ENCODE assay signal across 8 cellular contexts in genomic region chr19:18204394-18205179, GRCh38. TPM values are rescaled to one million over a fixed set of nuclear protein-coding genes. Genes with fewer than 3 reads are reported as not detected.
DNase-seq lines count a peak whose midpoint lies in the region; ATAC-seq and TF ChIP-seq lines count a peak whose summit lies in the region.

No MANE protein-coding gene starts in this region.

- H2BK120ac ChIP-seq in neuronal stem cell (ENCODE audit: low read depth, low read length): no peak overlapping the region

- H3K9me2 ChIP-seq in GM23248 (ENCODE audit: insufficient read depth): no peaks in the 10 kb centered on the region
- no peaks in the 10 kb centered on the region for H3K9me2 ChIP-seq in MM.1S (replicated peaks; ENCODE audit: insufficient read depth, low read length)

- H2BK15ac ChIP-seq in neuronal stem cell (ENCODE audit: low read length): peak overlapping the region; percentile 58

- peak overlapping the region; percentile 77 for H3K4me3 Mint-ChIP-seq in activated CD8-positive, alpha-beta T cell treated with anti-CD3 and anti-CD28 coated beads for 36 hours

- no peaks in the 10 kb centered on the region for H3K79me2 ChIP-seq in GM23248 (ENCODE audit: insufficient read depth)
- H3K79me2 ChIP-seq in MM.1S (ENCODE audit: low read length): peaks cover 16% of the 10 kb centered on the region

- H3K79me1 ChIP-seq in neuronal stem cell (ENCODE audit: low read depth, low read length): peaks cover 5% of the 10 kb centered on the region

- H3K27ac Mint-ChIP-seq in activated CD8-positive, alpha-beta T cell treated with anti-CD3 and anti-CD28 coated beads for 36 hours: peak overlapping the region; percentile 89

- H3K4me3 ChIP-seq in GM12865 (ENCODE audit: low read depth, low read length): peak overlapping the region; percentile 85
- peak overlapping the region; percentile 79 for H3K4me3 ChIP-seq in GM23248
- H3K4me3 ChIP-seq in MM.1S (ENCODE audit: low read length): peak overlapping the region; percentile 81
- H3K4me3 ChIP-seq in fibroblast of mammary gland (ENCODE audit: control insufficient read depth, low read depth, low read length): peak overlapping the region; percentile 69
- H3K4me3 ChIP-seq in neuronal stem cell (ENCODE audit: low read length in 2 of 2): peak overlapping the region; percentile 51 to 79

- TF ChIP-seq CTCF in GM12865 (IDR thresholded peaks at IDR 0.05; ENCODE audit: insufficient read depth, low read depth, low read length, missing control alignments): no peak
- no peak for TF ChIP-seq CTCF in MM.1S (IDR thresholded peaks at IDR 0.05; ENCODE audit: low read length)
- no peak for TF ChIP-seq CTCF in activated CD8-positive, alpha-beta T cell treated with anti-CD3 and anti-CD28 coated beads for 36 hours (IDR thresholded peaks at IDR 0.05)
- no peak for TF ChIP-seq CTCF in fibroblast of mammary gland (conservative IDR thresholded peaks at IDR 0.05; ENCODE audit: control insufficient read depth, insufficient read depth, low read depth, low read length)

- no peaks in the 10 kb centered on the region for H3K36me3 ChIP-seq in GM23248 (ENCODE audit: low read depth)
- no peaks in the 10 kb centered on the region for H3K36me3 ChIP-seq in MM.1S (replicated peaks; ENCODE audit: insufficient read depth, low read length)
- H3K36me3 ChIP-seq in neuronal stem cell (replicated peaks in 1 of 2; ENCODE audit: control insufficient read depth in 2 of 2, insufficient read depth in 2 of 2, low read length in 2 of 2): peaks cover 0 to 10% of the 10 kb centered on the region in 2 donors

- H3K9ac ChIP-seq in GM23248 (peak overlapping the region; percentile 95), MM.1S (ENCODE audit: low read length) (peak overlapping the region; percentile 91), neuronal stem cell (ENCODE audit: low read depth, low read length, poor library complexity) (no peak overlapping the region)

- peak overlapping the region; percentile 63 for H2AK5ac ChIP-seq in neuronal stem cell (ENCODE audit: low read depth, low read length)

- CTCF ChIA-PET in activated CD8-positive, alpha-beta T cell treated with anti-CD3 and anti-CD28 coated beads for 36 hours (lab: Charles Lee): interaction anchor here (1.0 to 11.3 kb wide), 16 partner anchors 10 to 207 kb away, joined by 3 to 185 read pairs (median 4); partner anchors contain the start of gene MPV17L2

- no peaks in the 10 kb centered on the region for H4K20me1 ChIP-seq in GM23248 (ENCODE audit: insufficient read depth)
- H4K20me1 ChIP-seq in MM.1S (ENCODE audit: insufficient read depth, low read length): no peaks in the 10 kb centered on the region

- H3K27ac ChIP-seq in GM23248 (peak overlapping the region; percentile 98), MM.1S (ENCODE audit: low read length) (peak overlapping the region; percentile 81), neuronal stem cell (replicated peaks; ENCODE audit: low read length) (peak overlapping the region; percentile 95)

- peak overlapping the region; percentile 90 for H2BK5ac ChIP-seq in neuronal stem cell (ENCODE audit: low read length)

- H3K4me1 ChIP-seq in GM23248 (ENCODE audit: insufficient read depth) (peaks cover 14% of the 10 kb centered on the region), MM.1S (ENCODE audit: low read length) (peaks cover 11% of the 10 kb centered on the region), neuronal stem cell (ENCODE audit: control insufficient read depth in 2 of 2, insufficient read depth in 1 of 2, low read depth in 1 of 2, low read length in 2 of 2) (peaks cover 15% of the 10 kb centered on the region in 2 donors)

- no peak overlapping the region for H3K4ac ChIP-seq in neuronal stem cell (ENCODE audit: low read length)

- H3K23ac ChIP-seq in neuronal stem cell (ENCODE audit: low read depth, low read length, poor library complexity): no peak overlapping the region

- 1 to 3% methylated on average over 22 of the region's 22 CpGs for WGBS in GM23248 (ENCODE audit: low coverage in 1 of 2, low lambda C conversion rate in 2 of 2, missing lambda C conversion rate in 2 of 2), 2 experiments
- no CpG with 5 or more reads among the region's 22 CpGs for WGBS in neuronal stem cell (ENCODE audit: extremely low coverage in 2 of 2, insufficient read length in 2 of 2, insufficient replicate concordance in 1 of 2), 2 donors

- H3K14ac ChIP-seq in neuronal stem cell (ENCODE audit: low read length): no peak overlapping the region

- no peak overlapping the region for H2BK12ac ChIP-seq in neuronal stem cell (ENCODE audit: low read length)

- peaks cover 11% of the 10 kb centered on the region; the same call in 1 of the 2 replicates for H3F3A ChIP-seq in GM23248 (ENCODE audit: insufficient read depth)
- peaks cover 6% of the 10 kb centered on the region for H3F3A ChIP-seq in MM.1S (ENCODE audit: insufficient read depth, low read length)

- H3K4me2 ChIP-seq in GM23248 (ENCODE audit: unreplicated experiment): peak overlapping the region; percentile 96
- peak overlapping the region; percentile 85 for H3K4me2 ChIP-seq in MM.1S (ENCODE audit: low read depth, low read length)
- peak overlapping the region; percentile 78 for H3K4me2 ChIP-seq in neuronal stem cell (ENCODE audit: insufficient read depth, low read length, poor library complexity, severe bottlenecking)

- H4K8ac ChIP-seq in neuronal stem cell (ENCODE audit: low read depth, low read length): no peak overlapping the region

- POLR2A ChIA-PET in activated CD8-positive, alpha-beta T cell treated with anti-CD3 and anti-CD28 coated beads for 36 hours (lab: Charles Lee): interaction anchor here (0.6 to 3.3 kb wide), 7 partner anchors 11 to 803 kb away, joined by 3 to 25 read pairs (median 3); partner anchors contain the start of genes JUND and MPV17L2

- H3K27me3 ChIP-seq in GM23248 (replicated peaks; ENCODE audit: insufficient read depth) (no peaks in the 10 kb centered on the region), MM.1S (replicated peaks; ENCODE audit: insufficient read depth, low read length) (peaks cover 17% of the 10 kb centered on the region), neuronal stem cell (ENCODE audit: control insufficient read depth in 3 of 3, insufficient read depth in 3 of 3, low read depth in 1 of 3, low read length in 3 of 3) (peaks cover 0 to 18% (median 6%) of the 10 kb centered on the region in 3 experiments)

- intact Hi-C loops in activated CD8-positive, alpha-beta T cell treated with anti-CD3 and anti-CD28 coated beads for 36 hours (cut with micrococcal nuclease): loop anchor here (2.0 kb wide), 1 partner anchor 124 kb away; no protein-coding TSS in a partner anchor

- H3K9me3 ChIP-seq in GM23248 (ENCODE audit: low read depth) (no peaks in the 10 kb centered on the region), MM.1S (replicated peaks; ENCODE audit: insufficient read depth, low read length) (no peaks in the 10 kb centered on the region), neuronal stem cell (replicated peaks in 1 of 2; ENCODE audit: control insufficient read depth in 2 of 2, insufficient read depth in 1 of 2, low read depth in 1 of 2, low read length in 2 of 2) (peaks cover 0 to 2% of the 10 kb centered on the region in 2 donors)

- ATAC-seq in activated CD8-positive, alpha-beta T cell treated with anti-CD3 and anti-CD28 coated beads for 36 hours: peak; percentile 5

- H3K27me3 Mint-ChIP-seq in activated CD8-positive, alpha-beta T cell treated with anti-CD3 and anti-CD28 coated beads for 36 hours: peaks cover 6% of the 10 kb centered on the region

- H3K36me3 Mint-ChIP-seq in activated CD8-positive, alpha-beta T cell treated with anti-CD3 and anti-CD28 coated beads for 36 hours (ENCODE audit: low read depth): peaks cover 13% of the 10 kb centered on the region

- no peak overlapping the region for H4K91ac ChIP-seq in neuronal stem cell (ENCODE audit: low read depth, low read length, poor library complexity)

- no peak for DNase-seq in GM12865 (ENCODE audit: low read depth)
- peak; percentile 64 for DNase-seq in GM23248
- DNase-seq in MM.1S: no peak
- peak; percentile 70 for DNase-seq in activated CD8-positive, alpha-beta T cell treated with anti-CD3 and anti-CD28 coated beads for 36 hours
- DNase-seq in fibroblast of mammary gland (ENCODE audit: low read depth): peak; percentile 23
- peak; percentile 90 for DNase-seq in neuronal stem cell (ENCODE audit: low spot score)
- no peak for DNase-seq in epidermal melanocyte (ENCODE audit: insufficient read length, low spot score)
- no peak for DNase-seq in NCI-H1048 (lab: John Stamatoyannopoulos, UW)

- H2AFZ ChIP-seq in GM23248 (peak overlapping the region; percentile 84), MM.1S (ENCODE audit: low read length) (peak overlapping the region; percentile 80), neuronal stem cell (ENCODE audit: low read length) (peak overlapping the region; percentile 86)

- H3K18ac ChIP-seq in neuronal stem cell (ENCODE audit: low read length): peak overlapping the region; percentile 92

- H3K9me3 Mint-ChIP-seq in activated CD8-positive, alpha-beta T cell treated with anti-CD3 and anti-CD28 coated beads for 36 hours: no peaks in the 10 kb centered on the region

- in situ Hi-C loops in GM23248 (cut with MboI): no loop called here

- peaks cover 21% of the 10 kb centered on the region for H3K4me1 Mint-ChIP-seq in activated CD8-positive, alpha-beta T cell treated with anti-CD3 and anti-CD28 coated beads for 36 hours (ENCODE audit: low read depth)

RNA-seq across cellular contexts. Expression of gene RAB3A, which starts 0.7 kb away (rescaled TPM):
- total RNA-seq in GM23248 (2014; rRNA removed; shearing (Covaris generic)): 1.4 and 1.8 TPM in 2 replicates
- polyA plus RNA-seq in GM23248 (2016; fragmentation: Nextera tagmentation; extraction: Ambion mirVana): 1.9 and 2.0 TPM in 2 replicates
- total RNA-seq in activated CD8-positive, alpha-beta T cell treated with anti-CD3 and anti-CD28 coated beads for 36 hours: 10 to 100 TPM in 1 of 2 experiments, 1 to 10 TPM in 1; 8.9 to 11.3 TPM
- 3.4 TPM for polyA plus RNA-seq in neuronal stem cell (2013, experiment 1 of 2)
- polyA plus RNA-seq in neuronal stem cell (2013, experiment 2 of 2): 4.3 TPM

RNA-seq across cellular contexts. Expression of gene MPV17L2, which starts 11.6 kb away (rescaled TPM):
- total RNA-seq in GM23248 (2014; rRNA removed; shearing (Covaris generic)): 43.2 and 69.4 TPM in 2 replicates
- 21.0 and 22.4 TPM in 2 replicates for polyA plus RNA-seq in GM23248 (2016; fragmentation: Nextera tagmentation; extraction: Ambion mirVana)
- 1 to 10 TPM; 8.5 to 9.6 TPM for total RNA-seq in activated CD8-positive, alpha-beta T cell treated with anti-CD3 and anti-CD28 coated beads for 36 hours
- polyA plus RNA-seq in neuronal stem cell (2013, experiment 1 of 2): 21.4 TPM
- polyA plus RNA-seq in neuronal stem cell (2013, experiment 2 of 2): 20.5 TPM

RNA-seq across cellular contexts. Expression of gene PDE4C, which starts 21.7 kb away (rescaled TPM):
- total RNA-seq in GM23248 (2014; rRNA removed; shearing (Covaris generic)): under 0.01 and 0.22 TPM in 2 replicates
- polyA plus RNA-seq in GM23248 (2016; fragmentation: Nextera tagmentation; extraction: Ambion mirVana): 0.40 and 1.0 TPM in 2 replicates
- under 1 TPM in 1 of 2 experiments, not detected in 1; 0.38 TPM for total RNA-seq in activated CD8-positive, alpha-beta T cell treated with anti-CD3 and anti-CD28 coated beads for 36 hours
- 0.14 TPM for polyA plus RNA-seq in neuronal stem cell (2013, experiment 1 of 2)
- 0.12 TPM for polyA plus RNA-seq in neuronal stem cell (2013, experiment 2 of 2)

RNA-seq across cellular contexts. Expression of gene IFI30, which starts 31.0 kb away (rescaled TPM):
- total RNA-seq in GM23248 (2014; rRNA removed; shearing (Covaris generic)): 0.86 and 15.9 TPM in 2 replicates
- 10.3 and 14.3 TPM in 2 replicates for polyA plus RNA-seq in GM23248 (2016; fragmentation: Nextera tagmentation; extraction: Ambion mirVana)
- 10 to 100 TPM; 21.9 to 22.9 TPM for total RNA-seq in activated CD8-positive, alpha-beta T cell treated with anti-CD3 and anti-CD28 coated beads for 36 hours
- polyA plus RNA-seq in neuronal stem cell (2013, experiment 1 of 2): 0.79 TPM
- polyA plus RNA-seq in neuronal stem cell (2013, experiment 2 of 2): 0.73 TPM

RNA-seq across cellular contexts. Expression of gene PIK3R2, which starts 51.6 kb away (rescaled TPM):
- total RNA-seq in GM23248 (2014; rRNA removed; shearing (Covaris generic)): 29.2 and 48.9 TPM in 2 replicates
- polyA plus RNA-seq in GM23248 (2016; fragmentation: Nextera tagmentation; extraction: Ambion mirVana): 1.5 and 1.6 TPM in 2 replicates
- total RNA-seq in activated CD8-positive, alpha-beta T cell treated with anti-CD3 and anti-CD28 coated beads for 36 hours: 10 to 100 TPM; 15.0 to 15.8 TPM
- polyA plus RNA-seq in neuronal stem cell (2013, experiment 1 of 2): 52.3 TPM
- polyA plus RNA-seq in neuronal stem cell (2013, experiment 2 of 2): 51.8 TPM

Comparison
In these comparisons a context has a peak if more than half of its experiments do, and no peak if none do; other contexts are left out.
1. DNase-seq: peak in GM23248 (single experiment), activated CD8-positive, alpha-beta T cell treated with anti-CD3 and anti-CD28 coated beads for 36 hours (single experiment), fibroblast of mammary gland (single experiment) and neuronal stem cell (single experiment); none in GM12865 (single experiment), MM.1S (single experiment), epidermal melanocyte (single experiment) and NCI-H1048 (single experiment).
2. Peak in every context shown above with its lines, with median percentiles within 50 percentile points of each other: H3K4me3 ChIP-seq, H2AFZ ChIP-seq, H3K27ac ChIP-seq and H3K4me2 ChIP-seq.